ENCODE assay signal across 8 cellular contexts in genomic region chr18:48161201-48161910, GRCh38.
DNase-seq lines count a peak whose midpoint lies in the region; ATAC-seq and TF ChIP-seq lines count a peak whose summit lies in the region.

No MANE protein-coding gene starts in this region.

- H3K9ac ChIP-seq in PC-3 (ENCODE audit: low read length) (peak overlapping the region; percentile 63), mucosa of stomach (ENCODE audit: low read length) (peak overlapping the region; percentile 68)

- peak overlapping the region; percentile 60 for H3K4me3 ChIP-seq in A673 (ENCODE audit: low read depth, low read length, poor library complexity, severe bottlenecking)
- H3K4me3 ChIP-seq in PC-3 (ENCODE audit: low read length) = peak overlapping the region; percentile 61
- peak overlapping the region; percentile 15 for H3K4me3 ChIP-seq in mucosa of stomach (ENCODE audit: low read length)

- POLR2A ChIA-PET in A673 (lab: Charles Lee; ENCODE audit: low non-redundant PET) (no interaction called here), PC-3 (lab: Charles Lee; ENCODE audit: unreplicated experiment) (interaction anchor here (0.6 kb wide), 1 partner anchor 350 kb away, joined by 21 read pairs; no protein-coding TSS in a partner anchor)

- peak overlapping the region; percentile 73 for H3K4me2 ChIP-seq in PC-3 (ENCODE audit: low read length)

- CTCF ChIA-PET in A673 (lab: Charles Lee) = interaction anchor here (0.7 kb wide), 1 partner anchor 23 kb away, joined by 9 read pairs; no protein-coding TSS in a partner anchor
- CTCF ChIA-PET in PC-3 (lab: Charles Lee) = interaction anchor here (0.6 to 0.7 kb wide), 2 partner anchors 122 to 230 kb away, joined by 3 to 10 read pairs; no protein-coding TSS in a partner anchor

- no peaks in the 10 kb centered on the region for H3K79me2 ChIP-seq in PC-3 (ENCODE audit: low read length)

- ATAC-seq in GM18909 (IDR thresholded peaks at IDR 0.05; ENCODE audit: poor library complexity, unreplicated experiment) (peak; percentile 86), HG03432 (IDR thresholded peaks at IDR 0.05; ENCODE audit: unreplicated experiment) (peak; percentile 84), PC-3 (peak; percentile 87), esophagus mucosa (peak; percentile 88)

- DNase-seq in A673 (ENCODE audit: low spot score) = peak; percentile 60
- DNase-seq in PC-3 = peak; percentile 62
- peak; percentile 69 to 83 for DNase-seq in activated T-cell treated with anti-CD3 and anti-CD28 coated beads, Interleukin-2, amount 50 U/mL, for 48 hours
- peak; percentile 79 for DNase-seq in stimulated activated CD8-positive, alpha-beta memory T cell treated with anti-CD3 and anti-CD28 coated beads, Interleukin-4, amount 100 ng/mL, for 48 hours

- no TSS peak for BruUV-seq in A673 (replicated peaks; lab: Mats Ljungman, UMichigan)
- BruUV-seq in PC-3 (replicated peaks; lab: Mats Ljungman, UMichigan) = TSS peak; percentile 68

- H3F3A ChIP-seq in PC-3 (ENCODE audit: low read length, unreplicated experiment) = no peaks in the 10 kb centered on the region

- H3K36me3 ChIP-seq in A673 (ENCODE audit: insufficient read depth, low read length, poor library complexity, severe bottlenecking) (no peaks in the 10 kb centered on the region), PC-3 (ENCODE audit: low read depth, low read length) (no peaks in the 10 kb centered on the region), mucosa of stomach (ENCODE audit: control insufficient read depth, insufficient read depth, low read length) (no peaks in the 10 kb centered on the region)

- no peaks in the 10 kb centered on the region for H4K20me1 ChIP-seq in PC-3 (ENCODE audit: low read length)

- peaks cover 5% of the 10 kb centered on the region for H3K4me1 ChIP-seq in A673 (ENCODE audit: insufficient read depth, low read length, poor library complexity, severe bottlenecking)
- no peaks in the 10 kb centered on the region for H3K4me1 ChIP-seq in PC-3 (ENCODE audit: insufficient read depth, low read length)
- H3K4me1 ChIP-seq in mucosa of stomach (ENCODE audit: control insufficient read depth, insufficient read depth, low read length) = peaks cover 83% of the 10 kb centered on the region

- H3K9me3 ChIP-seq in A673 (ENCODE audit: low read depth, low read length, poor library complexity, severe bottlenecking) = no peaks in the 10 kb centered on the region
- H3K9me3 ChIP-seq in PC-3 (ENCODE audit: low read length) = no peaks in the 10 kb centered on the region
- no peaks in the 10 kb centered on the region for H3K9me3 ChIP-seq in mucosa of stomach (ENCODE audit: control insufficient read depth, low read length)

- TF ChIP-seq CTCF in A673 (conservative IDR thresholded peaks at IDR 0.05; ENCODE audit: low read depth, low read length) = no peak
- TF ChIP-seq CTCF in PC-3 (conservative IDR thresholded peaks at IDR 0.05; ENCODE audit: low read depth, low read length) = no peak

- H3K27me3 ChIP-seq in A673 (replicated peaks; ENCODE audit: insufficient read depth, low read depth, low read length, poor library complexity) (no peaks in the 10 kb centered on the region), PC-3 (ENCODE audit: low read length) (no peaks in the 10 kb centered on the region), mucosa of stomach (ENCODE audit: control insufficient read depth, insufficient read depth, low read length) (no peaks in the 10 kb centered on the region)

- no peak overlapping the region for H3K27ac ChIP-seq in A673 (ENCODE audit: low read depth, low read length, poor library complexity, severe bottlenecking)
- H3K27ac ChIP-seq in PC-3 (ENCODE audit: low read length) = peak overlapping the region; percentile 71

- no peaks in the 10 kb centered on the region for H3K9me2 ChIP-seq in PC-3 (replicated peaks; ENCODE audit: low read length)

- H2AFZ ChIP-seq in PC-3 (ENCODE audit: low read length) = 0 out of 2 replicates have a peak overlapping the region, but pooled peaks have one; percentile 48

- intact Hi-C loops in A673 (cut with micrococcal nuclease; ENCODE audit: unreplicated experiment) (no loop called here), PC-3 (cut with micrococcal nuclease) (loop anchor here (1.0 kb wide), 1 partner anchor 24 kb away; no protein-coding TSS in a partner anchor)
